1 cellular context compared by ENCODE assay signal in genomic region chr12:55385911-55386310, GRCh38.
TF ChIP-seq lines count a peak whose summit lies in the region.

No MANE protein-coding gene starts in this region.

TF ChIP-seq in WTC11, 78 proteins besides CTCF, POLR2A, EP300 and RAD21:
- TF ChIP-seq ARID4B (CRISPR knock-in tag; IDR thresholded peaks at IDR 0.05; ENCODE audit: borderline replicate concordance) (no peak), FOXP1 (CRISPR knock-in tag; IDR thresholded peaks at IDR 0.05; ENCODE audit: borderline replicate concordance) (no peak), EMX1 (CRISPR knock-in tag; IDR thresholded peaks at IDR 0.05) (no peak), OVOL2 (CRISPR knock-in tag; IDR thresholded peaks at IDR 0.05; ENCODE audit: borderline replicate concordance) (no peak), CBFB (CRISPR knock-in tag; IDR thresholded peaks at IDR 0.05; ENCODE audit: low read depth) (no peak), E2F4 (CRISPR knock-in tag; IDR thresholded peaks at IDR 0.05; ENCODE audit: borderline replicate concordance, low read depth) (no peak), RORB (CRISPR knock-in tag; IDR thresholded peaks at IDR 0.05) (no peak), NR3C1 (CRISPR knock-in tag; conservative IDR thresholded peaks at IDR 0.05; ENCODE audit: low read depth) (no peak), ZNF423 (CRISPR knock-in tag; IDR thresholded peaks at IDR 0.05) (no peak), MXD4 (CRISPR knock-in tag; IDR thresholded peaks at IDR 0.05; ENCODE audit: borderline replicate concordance) (no peak)
- TF ChIP-seq, protein P1, sequence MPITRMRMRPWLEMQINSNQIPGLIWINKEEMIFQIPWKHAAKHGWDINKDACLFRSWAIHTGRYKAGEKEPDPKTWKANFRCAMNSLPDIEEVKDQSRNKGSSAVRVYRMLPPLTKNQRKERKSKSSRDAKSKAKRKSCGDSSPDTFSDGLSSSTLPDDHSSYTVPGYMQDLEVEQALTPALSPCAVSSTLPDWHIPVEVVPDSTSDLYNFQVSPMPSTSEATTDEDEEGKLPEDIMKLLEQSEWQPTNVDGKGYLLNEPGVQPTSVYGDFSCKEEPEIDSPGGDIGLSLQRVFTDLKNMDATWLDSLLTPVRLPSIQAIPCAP (CRISPR knock-in tag; IDR thresholded peaks at IDR 0.05) = no peak
- TF ChIP-seq, protein P2, sequence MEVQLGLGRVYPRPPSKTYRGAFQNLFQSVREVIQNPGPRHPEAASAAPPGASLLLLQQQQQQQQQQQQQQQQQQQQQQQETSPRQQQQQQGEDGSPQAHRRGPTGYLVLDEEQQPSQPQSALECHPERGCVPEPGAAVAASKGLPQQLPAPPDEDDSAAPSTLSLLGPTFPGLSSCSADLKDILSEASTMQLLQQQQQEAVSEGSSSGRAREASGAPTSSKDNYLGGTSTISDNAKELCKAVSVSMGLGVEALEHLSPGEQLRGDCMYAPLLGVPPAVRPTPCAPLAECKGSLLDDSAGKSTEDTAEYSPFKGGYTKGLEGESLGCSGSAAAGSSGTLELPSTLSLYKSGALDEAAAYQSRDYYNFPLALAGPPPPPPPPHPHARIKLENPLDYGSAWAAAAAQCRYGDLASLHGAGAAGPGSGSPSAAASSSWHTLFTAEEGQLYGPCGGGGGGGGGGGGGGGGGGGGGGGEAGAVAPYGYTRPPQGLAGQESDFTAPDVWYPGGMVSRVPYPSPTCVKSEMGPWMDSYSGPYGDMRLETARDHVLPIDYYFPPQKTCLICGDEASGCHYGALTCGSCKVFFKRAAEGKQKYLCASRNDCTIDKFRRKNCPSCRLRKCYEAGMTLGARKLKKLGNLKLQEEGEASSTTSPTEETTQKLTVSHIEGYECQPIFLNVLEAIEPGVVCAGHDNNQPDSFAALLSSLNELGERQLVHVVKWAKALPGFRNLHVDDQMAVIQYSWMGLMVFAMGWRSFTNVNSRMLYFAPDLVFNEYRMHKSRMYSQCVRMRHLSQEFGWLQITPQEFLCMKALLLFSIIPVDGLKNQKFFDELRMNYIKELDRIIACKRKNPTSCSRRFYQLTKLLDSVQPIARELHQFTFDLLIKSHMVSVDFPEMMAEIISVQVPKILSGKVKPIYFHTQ (CRISPR knock-in tag; IDR thresholded peaks at IDR 0.05) = no peak
- TF ChIP-seq, protein P3, sequence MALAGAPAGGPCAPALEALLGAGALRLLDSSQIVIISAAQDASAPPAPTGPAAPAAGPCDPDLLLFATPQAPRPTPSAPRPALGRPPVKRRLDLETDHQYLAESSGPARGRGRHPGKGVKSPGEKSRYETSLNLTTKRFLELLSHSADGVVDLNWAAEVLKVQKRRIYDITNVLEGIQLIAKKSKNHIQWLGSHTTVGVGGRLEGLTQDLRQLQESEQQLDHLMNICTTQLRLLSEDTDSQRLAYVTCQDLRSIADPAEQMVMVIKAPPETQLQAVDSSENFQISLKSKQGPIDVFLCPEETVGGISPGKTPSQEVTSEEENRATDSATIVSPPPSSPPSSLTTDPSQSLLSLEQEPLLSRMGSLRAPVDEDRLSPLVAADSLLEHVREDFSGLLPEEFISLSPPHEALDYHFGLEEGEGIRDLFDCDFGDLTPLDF (CRISPR knock-in tag; IDR thresholded peaks at IDR 0.05) = no peak
- TF ChIP-seq, protein P4, sequence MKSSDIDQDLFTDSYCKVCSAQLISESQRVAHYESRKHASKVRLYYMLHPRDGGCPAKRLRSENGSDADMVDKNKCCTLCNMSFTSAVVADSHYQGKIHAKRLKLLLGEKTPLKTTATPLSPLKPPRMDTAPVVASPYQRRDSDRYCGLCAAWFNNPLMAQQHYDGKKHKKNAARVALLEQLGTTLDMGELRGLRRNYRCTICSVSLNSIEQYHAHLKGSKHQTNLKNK (CRISPR knock-in tag; IDR thresholded peaks at IDR 0.05) = no peak
- TF ChIP-seq, protein P5, sequence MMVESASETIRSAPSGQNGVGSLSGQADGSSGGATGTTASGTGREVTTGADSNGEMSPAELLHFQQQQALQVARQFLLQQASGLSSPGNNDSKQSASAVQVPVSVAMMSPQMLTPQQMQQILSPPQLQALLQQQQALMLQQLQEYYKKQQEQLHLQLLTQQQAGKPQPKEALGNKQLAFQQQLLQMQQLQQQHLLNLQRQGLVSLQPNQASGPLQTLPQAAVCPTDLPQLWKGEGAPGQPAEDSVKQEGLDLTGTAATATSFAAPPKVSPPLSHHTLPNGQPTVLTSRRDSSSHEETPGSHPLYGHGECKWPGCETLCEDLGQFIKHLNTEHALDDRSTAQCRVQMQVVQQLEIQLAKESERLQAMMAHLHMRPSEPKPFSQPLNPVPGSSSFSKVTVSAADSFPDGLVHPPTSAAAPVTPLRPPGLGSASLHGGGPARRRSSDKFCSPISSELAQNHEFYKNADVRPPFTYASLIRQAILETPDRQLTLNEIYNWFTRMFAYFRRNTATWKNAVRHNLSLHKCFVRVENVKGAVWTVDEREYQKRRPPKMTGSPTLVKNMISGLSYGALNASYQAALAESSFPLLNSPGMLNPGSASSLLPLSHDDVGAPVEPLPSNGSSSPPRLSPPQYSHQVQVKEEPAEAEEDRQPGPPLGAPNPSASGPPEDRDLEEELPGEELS (CRISPR knock-in tag; IDR thresholded peaks at IDR 0.05) = no peak
